Comparison of ENCODE assay signal across 1 cellular context in genomic region chr17:75237100-75238014, GRCh38.
TF ChIP-seq lines count a peak whose summit lies in the region.

No MANE protein-coding gene starts in this region.

TF ChIP-seq in HEK293, 187 proteins besides CTCF, POLR2A, EP300 and RAD21 (continued from another document):
- TF ChIP-seq ZBTB48 (tag by site-specific recombination; IDR thresholded peaks at IDR 0.05) (no peak), SALL2 (tag by site-specific recombination; IDR thresholded peaks at IDR 0.05; ENCODE audit: borderline replicate concordance) (no peak), ZBTB17 (tag by site-specific recombination; IDR thresholded peaks at IDR 0.05) (0 out of 2 replicates have a peak, but pooled peaks have one; percentile 24)
